ENCODE assay signal across 1 cellular context in genomic region chr1:108702109-108702508, GRCh38.
TF ChIP-seq lines count a peak whose summit lies in the region.

No MANE protein-coding gene starts in this region.

TF ChIP-seq in GM12878, 131 proteins besides CTCF, POLR2A, EP300 and RAD21:
- peak; percentile 45; the same call in 1 of the 2 replicates for TF ChIP-seq POLR2AphosphoS5 (IDR thresholded peaks at IDR 0.05; ENCODE audit: low read length)
